7 cellular contexts compared by ENCODE assay signal in genomic region chr2:11411768-11412448, GRCh38. TPM values are rescaled to one million over a fixed set of nuclear protein-coding genes. Genes with fewer than 3 reads are reported as not detected.
A peak's percentile ranks its signal among the peaks of the same experiment; 100 is the strongest.
DNase-seq lines count a peak whose midpoint lies in the region; ATAC-seq, FAIRE-seq and TF ChIP-seq lines count a peak whose summit lies in the region.

No MANE protein-coding gene starts in this region.

- no peak overlapping the region for H3K9ac ChIP-seq in K562 (ENCODE audit: insufficient read depth in 1 of 2, low read depth in 2 of 2, low read length in 2 of 2)

- H3K79me2 ChIP-seq in K562 (ENCODE audit: control insufficient read depth, insufficient read depth, low read length): no peaks in the 10 kb centered on the region

- no TSS peak for BruUV-seq in K562 (replicated peaks; lab: Mats Ljungman, UMichigan)

- peak overlapping the region; percentile 60 for H2AFZ ChIP-seq in K562 (ENCODE audit: low read depth, low read length)

- no peaks in the 10 kb centered on the region for H3K27me3 ChIP-seq in K562 (ENCODE audit: control insufficient read depth in 2 of 2, insufficient read depth in 2 of 2, low read length in 2 of 2)

- CTCF ChIA-PET in K562 (lab: Yijun Ruan, JAX; ENCODE audit: low intra/inter-chr PET ratio): interaction anchor here (2.0 to 2.2 kb wide), 2 partner anchors 177 to 279 kb away, joined by 20 to 23 read pairs; a partner anchor contains a TSS

- no peaks in the 10 kb centered on the region for H4K20me1 ChIP-seq in K562 (replicated peaks; ENCODE audit: control insufficient read depth, insufficient read depth, low read length)

- H3K27me3 Mint-ChIP-seq in type B pancreatic cell: no peaks in the 10 kb centered on the region

- 0 out of 2 replicates have a peak, but pooled peaks have one; percentile 25 for TF ChIP-seq EP300 in K562 (IDR thresholded peaks at IDR 0.05; ENCODE audit: low read length)

- no peak overlapping the region for H3K4me3 Mint-ChIP-seq in type B pancreatic cell

- no peak overlapping the region for H3K27ac ChIP-seq in K562 (ENCODE audit: extremely low read depth, low read depth, low read length)

- peak; percentile 83 to 90 for TF ChIP-seq RAD21 in K562 (CRISPR knock-in tag; conservative IDR thresholded peaks at IDR 0.05 in 1 of 2, IDR thresholded peaks at IDR 0.05 in 1 of 2)

- H3K9me3 ChIP-seq in K562 (replicated peaks; ENCODE audit: control insufficient read depth, insufficient read depth, low read depth, low read length): no peaks in the 10 kb centered on the region

- H3K4me1 ChIP-seq in K562 (replicated peaks in 1 of 2; ENCODE audit: control insufficient read depth in 2 of 2, insufficient read depth in 2 of 2, low read length in 2 of 2): peaks cover 3 to 17% of the 10 kb centered on the region in 2 experiments; a peak in 4 of 5 replicates

- no peaks in the 10 kb centered on the region for H3K9me3 Mint-ChIP-seq in type B pancreatic cell

- intact Hi-C loops in K562 (cut with micrococcal nuclease): loop anchor here (1.0 to 10.0 kb wide), 5 partner anchors 70 to 577 kb away; partner anchors contain the start of genes ROCK2 and SLC66A3

- peak; percentile 77 for ATAC-seq in K562

- H3K4me3 ChIP-seq in GM12865 (ENCODE audit: low read depth, low read length) (peak overlapping the region; percentile 30), K562 (peak overlapping the region; percentile 5; the same call in 1 of the 2 replicates)

- WGBS in K562 (ENCODE audit: insufficient coverage, low coverage, missing lambda C conversion rate): 11% methylated on average over 11 of the region's 11 CpGs

- in situ Hi-C loops in K562 (cut with MboI): loop anchor here (25.0 kb wide), 3 partner anchors 175 to 575 kb away; a partner anchor contains a TSS

- H3K4me2 ChIP-seq in K562 (ENCODE audit: insufficient read depth, low read length): peak overlapping the region; percentile 39

- no peaks in the 10 kb centered on the region for H3K36me3 ChIP-seq in K562 (ENCODE audit: control insufficient read depth, insufficient read depth, low read length)

- no peak for TF ChIP-seq POLR2A in K562 (conservative IDR thresholded peaks at IDR 0.05)

- no peaks in the 10 kb centered on the region for H3K36me3 Mint-ChIP-seq in type B pancreatic cell

- H3K27ac Mint-ChIP-seq in type B pancreatic cell: no peak overlapping the region

- POLR2A ChIA-PET in K562 (lab: Yijun Ruan, JAX): interaction anchor here (0.7 to 1.2 kb wide), 8 partner anchors 10 to 279 kb away, joined by 3 to 4 read pairs (median 3); partner anchors contain the start of gene SLC66A3

- H3K9me1 ChIP-seq in K562 (ENCODE audit: control insufficient read depth, insufficient read depth, low read length): no peaks in the 10 kb centered on the region

- TF ChIP-seq CTCF in GM12865 (IDR thresholded peaks at IDR 0.05; ENCODE audit: insufficient read depth, low read depth, low read length, missing control alignments) (peak; percentile 45), K562 (IDR thresholded peaks at IDR 0.05 in 2 of 3, conservative IDR thresholded peaks at IDR 0.05 in 1 of 3; ENCODE audit: insufficient read depth in 2 of 3, low read depth in 1 of 3, low read length in 3 of 3) (peak; percentile 72 to 84 (median 79)), type B pancreatic cell (conservative IDR thresholded peaks at IDR 0.05) (peak; percentile 81)

- DNase-seq in GM12865 (ENCODE audit: low read depth) (peak; percentile 32), NCI-H146 treated with DMSO at 0.1 percent for 48 hours (lab: John Stamatoyannopoulos, UW; ENCODE audit: unreplicated experiment) (peak; percentile 24), K562 (ENCODE audit: extremely low read depth in 1 of 4, low spot score in 3 of 4) (peak; percentile 51 to 66 (median 57)), kidney tubule cell (ENCODE audit: low spot score) (peak; percentile 44), type B pancreatic cell (ENCODE audit: extremely low spot score, unreplicated experiment) (no peak), T-helper 9 cell (no peak)
- no peak for DNase-seq in central memory CD4-positive, alpha-beta T cell

- FAIRE-seq in K562 (lab: Jason Lieb, UNC): peak; percentile 85

- H3K4me1 Mint-ChIP-seq in type B pancreatic cell (ENCODE audit: unreplicated experiment): peaks cover 2% of the 10 kb centered on the region

TF ChIP-seq in K562, 482 proteins besides CTCF, POLR2A, EP300 and RAD21 (continues in another document):
- peak; percentile 89 for TF ChIP-seq CTBP1 (IDR thresholded peaks at IDR 0.05; ENCODE audit: borderline replicate concordance)
- no peak for TF ChIP-seq EHMT2 (IDR thresholded peaks at IDR 0.05)
- TF ChIP-seq SRSF7 (optimal IDR thresholded peaks at IDR 0.05; ENCODE audit: low read depth, low read length): no peak
- TF ChIP-seq ZFPM2 (CRISPR knock-in tag; IDR thresholded peaks at IDR 0.05): no peak
- TF ChIP-seq MECOM (CRISPR knock-in tag; IDR thresholded peaks at IDR 0.05): no peak
- TF ChIP-seq NFIC (IDR thresholded peaks at IDR 0.05): peak; percentile 21; the same call in 1 of the 2 replicates
- TF ChIP-seq THRB (CRISPR knock-in tag; conservative IDR thresholded peaks at IDR 0.05): no peak
- no peak for TF ChIP-seq RBFOX2 (IDR thresholded peaks at IDR 0.05; ENCODE audit: low read depth, low read length)
- TF ChIP-seq CBFA2T3 (IDR thresholded peaks at IDR 0.05): peak; percentile 41
- no peak for TF ChIP-seq GTF2B (IDR thresholded peaks at IDR 0.05; ENCODE audit: extremely low read depth, insufficient read length)
- no peak for TF ChIP-seq ATF3 (IDR thresholded peaks at IDR 0.05)
- no peak for TF ChIP-seq ATF3 (CRISPR knock-in tag; conservative IDR thresholded peaks at IDR 0.05)
- TF ChIP-seq RCOR1 (IDR thresholded peaks at IDR 0.05; ENCODE audit: borderline replicate concordance in 1 of 2, low read depth in 2 of 2, low read length in 2 of 2): peak in 1 of 2 experiments; percentile 54; a peak in 2 of 4 replicates
- no peak for TF ChIP-seq BRCA1 (IDR thresholded peaks at IDR 0.05)
- TF ChIP-seq BRCA1 (CRISPR knock-in tag; IDR thresholded peaks at IDR 0.05): no peak
- peak; percentile 29; the same call in 1 of the 2 replicates for TF ChIP-seq STAG1 (CRISPR knock-in tag; IDR thresholded peaks at IDR 0.05; ENCODE audit: borderline replicate concordance)
- TF ChIP-seq SMARCE1 (IDR thresholded peaks at IDR 0.05): peak; percentile 63; the same call in 1 of the 2 replicates
- no peak for TF ChIP-seq MEF2D (tag; conservative IDR thresholded peaks at IDR 0.05; ENCODE audit: low read depth)
- no peak for TF ChIP-seq TBP (optimal IDR thresholded peaks at IDR 0.05; ENCODE audit: low read depth, low read length)
- no peak for TF ChIP-seq SMAD1 (IDR thresholded peaks at IDR 0.05; ENCODE audit: low read depth, low read length, partially characterized antibody)

RNA-seq across cellular contexts. Expression of gene E2F6, which starts 54.1 kb away (rescaled TPM):
- total RNA-seq in K562 (2011; cell fraction: chromatin; rRNA removed; ENCODE audit: low replicate concordance): 14.1 and 38.5 TPM in 2 replicates
- total RNA-seq in K562 (2011; cell fraction: nucleolus; rRNA removed): 8.8 and 10.9 TPM in 2 replicates
- total RNA-seq in K562 (2011; cell fraction: nucleoplasm; rRNA removed): 19.7 and 23.1 TPM in 2 replicates
- 25.1 and 31.8 TPM in 2 replicates for total RNA-seq in K562 (2014; rRNA removed)
- 31.0 and 33.7 TPM in 2 replicates for total RNA-seq in K562 (2014; rRNA removed; fragmentation: Illumina TruSeq; extraction: Trizol)
- 25.0 and 26.1 TPM in 2 replicates for total RNA-seq in K562 (2015; rRNA removed; fragmentation: Illumina TruSeq; extraction: Trizol)
- total RNA-seq in K562 (2021): 21.9 and 24.2 TPM in 2 replicates
- polyA plus RNA-seq in K562 (2011; rRNA removed): 21.9 and 33.9 TPM in 2 replicates
- 8.2 and 11.9 TPM in 2 replicates for polyA plus RNA-seq in K562 (2011; cell fraction: cytosol; rRNA removed)
- 13.0 and 14.7 TPM in 2 replicates for polyA plus RNA-seq in K562 (2011; cell fraction: nucleus; rRNA removed)
- 21.9 and 23.3 TPM in 2 replicates for polyA plus RNA-seq in K562 (2012)
- 24.6 and 24.8 TPM in 2 replicates for polyA plus RNA-seq in K562 (2014; fragmentation: Illumina TruSeq; extraction: Trizol)
- 10 to 100 TPM; 13.6 to 14.0 TPM for polyA plus RNA-seq in K562 (2014; fragmentation: Nextera tagmentation; extraction: Ambion mirVana)
- polyA plus RNA-seq in K562 (2014; rRNA removed): 25.0 and 27.8 TPM in 2 replicates
- 23.7 and 25.7 TPM in 2 replicates for polyA minus RNA-seq in K562 (2011; rRNA and poly(A)+ RNA removed)
- polyA minus RNA-seq in K562 (2011; cell fraction: cytosol; rRNA and poly(A)+ RNA removed): 10.8 and 11.8 TPM in 2 replicates
- 8.1 and 11.8 TPM in 2 replicates for polyA minus RNA-seq in K562 (2011; cell fraction: nucleus; rRNA and poly(A)+ RNA removed)
- 14.2 and 19.4 TPM in 2 replicates for total RNA-seq in type B pancreatic cell (ENCODE audit: low replicate concordance)

Comparison
In these comparisons a context has a peak if more than half of its experiments do, and no peak if none do; other contexts are left out.
1. DNase-seq: peak in GM12865 (single experiment), NCI-H146 treated with DMSO at 0.1 percent for 48 hours (single experiment), K562 (4 of 4) and kidney tubule cell (single experiment); none in type B pancreatic cell (single experiment), central memory CD4-positive, alpha-beta T cell (single experiment) and T-helper 9 cell (single experiment).
2. Peak in every context shown above with its lines, with median percentiles within 50 percentile points of each other: CTCF ChIP-seq.